In the genomic region with DNA sequence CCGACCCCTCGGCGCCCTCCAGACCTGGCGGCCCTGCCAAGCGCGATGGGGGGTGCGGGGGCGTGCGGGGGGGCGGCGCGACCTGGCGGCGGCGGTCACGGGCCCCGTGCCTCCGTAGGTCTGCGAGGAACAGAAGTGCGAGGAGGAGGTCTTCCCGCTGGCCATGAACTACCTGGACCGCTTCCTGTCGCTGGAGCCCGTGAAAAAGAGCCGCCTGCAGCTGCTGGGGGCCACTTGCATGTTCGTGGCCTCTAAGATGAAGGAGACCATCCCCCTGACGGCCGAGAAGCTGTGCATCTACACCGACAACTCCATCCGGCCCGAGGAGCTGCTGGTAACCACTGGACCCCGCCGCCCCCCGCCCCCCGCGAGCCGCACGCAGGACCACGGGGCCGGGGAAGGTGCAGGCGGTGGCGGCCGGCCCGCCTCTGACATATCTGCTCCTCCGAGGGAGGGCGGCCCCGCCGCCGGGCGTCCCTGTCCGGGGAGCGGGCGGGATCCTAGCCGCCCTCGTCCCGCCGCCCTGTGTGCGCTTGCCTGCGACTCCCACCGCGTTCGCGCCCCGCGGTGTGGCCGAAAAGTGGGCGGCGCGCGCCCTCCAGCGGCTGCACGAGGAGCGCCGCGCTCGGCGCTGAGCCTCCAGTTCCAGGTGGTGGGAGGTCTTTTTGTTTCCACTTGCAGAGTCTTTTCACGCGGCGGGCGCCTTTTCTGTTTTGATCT, we compare ENCODE assay signal across 8 cellular contexts. TPM values are rescaled to one million over a fixed set of nuclear protein-coding genes. Genes with fewer than 3 reads are reported as not detected.
DNase-seq lines count a peak whose midpoint lies in the region; ATAC-seq and TF ChIP-seq lines count a peak whose summit lies in the region.

No MANE protein-coding gene starts in this region.

- peaks cover 0 to 42% (median 2%) of the 10 kb centered on the region in 7 donors for H3K27me3 ChIP-seq in heart right ventricle
- H3K27me3 ChIP-seq in transverse colon = peaks cover 41% of the 10 kb centered on the region

- H3K36me3 Mint-ChIP-seq in activated naive CD8-positive, alpha-beta T cell treated with anti-CD3 and anti-CD28 coated beads, Interleukin-2, amount 10 ng/mL, durations not matched to agents 7 days and 5 days = no peaks in the 10 kb centered on the region

- H3K36me3 ChIP-seq in heart right ventricle (peaks cover 0 to 52% (median 16%) of the 10 kb centered on the region in 9 donors), transverse colon (no peaks in the 10 kb centered on the region)

- DNase-seq in AG04449 (ENCODE audit: low read depth, low spot score) = no peak
- DNase-seq in Kasumi-1 (lab: John Stamatoyannopoulos, UW) = peak; percentile 40 to 50
- peak; percentile 68 to 74 for DNase-seq in SW 1271 (lab: John Stamatoyannopoulos, UW)
- DNase-seq in activated naive CD8-positive, alpha-beta T cell treated with anti-CD3 and anti-CD28 coated beads, Interleukin-2, amount 10 ng/mL, durations not matched to agents 7 days and 5 days = peak; percentile 90
- peak; percentile 77 to 88 for DNase-seq in heart right ventricle
- DNase-seq in posterior cingulate gyrus = peak; percentile 57 to 96 (median 72)
- peak; percentile 86 for DNase-seq in transverse colon

- POLR2A ChIA-PET in AG04449 (lab: Yijun Ruan, JAX) = interaction anchor here (0.6 to 9.5 kb wide), 9 partner anchors 146 to 542 kb away, joined by 3 to 98 read pairs (median 4); no protein-coding TSS in a partner anchor
- POLR2A ChIA-PET in activated naive CD8-positive, alpha-beta T cell treated with anti-CD3 and anti-CD28 coated beads, Interleukin-2, amount 10 ng/mL, durations not matched to agents 7 days and 5 days (lab: Charles Lee) = interaction anchor here (1.2 to 1.6 kb wide), 3 partner anchors 345 to 542 kb away, joined by 4 to 6 read pairs (median 4); no protein-coding TSS in a partner anchor

- ATAC-seq in GM18517 (IDR thresholded peaks at IDR 0.05; ENCODE audit: unreplicated experiment) (peak; percentile 55), heart right ventricle (peak; percentile 40 to 70 (median 64))
- peak; percentile 83 for ATAC-seq in activated naive CD8-positive, alpha-beta T cell treated with anti-CD3 and anti-CD28 coated beads, Interleukin-2, amount 10 ng/mL, durations not matched to agents 7 days and 5 days (ENCODE audit: low read depth)

- peaks cover 29% of the 10 kb centered on the region for H3K27me3 Mint-ChIP-seq in activated naive CD8-positive, alpha-beta T cell treated with anti-CD3 and anti-CD28 coated beads, Interleukin-2, amount 10 ng/mL, durations not matched to agents 7 days and 5 days

- TF ChIP-seq CTCF in AG04449 (IDR thresholded peaks at IDR 0.05; ENCODE audit: insufficient read depth, low read length, missing control alignments) = peak; percentile 89
- peak; percentile 78 to 98 (median 94) for TF ChIP-seq CTCF in heart right ventricle (IDR thresholded peaks at IDR 0.05)
- peak; percentile 79 to 96 (median 90) for TF ChIP-seq CTCF in transverse colon (IDR thresholded peaks at IDR 0.05)

- H3K9me3 ChIP-seq in heart right ventricle (no peaks in the 10 kb centered on the region), transverse colon (no peaks in the 10 kb centered on the region)

- peaks cover 10% of the 10 kb centered on the region for H3K4me1 Mint-ChIP-seq in activated naive CD8-positive, alpha-beta T cell treated with anti-CD3 and anti-CD28 coated beads, Interleukin-2, amount 10 ng/mL, durations not matched to agents 7 days and 5 days

- peak overlapping the region; percentile 90 to 99 (median 95) for H3K27ac ChIP-seq in heart right ventricle
- peak overlapping the region; percentile 82 to 89 (median 86) for H3K27ac ChIP-seq in transverse colon

- 0 to 1% methylated on average over 78 to 81 of the region's 81 CpGs for WGBS in heart right ventricle, 2 donors
- 1% methylated on average over 20 of the region's 81 CpGs; no CpG with 5 or more reads in 1 of the 2 donors for WGBS in transverse colon (ENCODE audit: low coverage in 1 of 2), 2 donors

- in situ Hi-C loops in transverse colon (cut with MboI; ENCODE audit: low pct_ligation_motif_present in 1 of 4, low pct_unique_long_range_greater_than_20kb in 1 of 4, low sequenced_read_pairs in 3 of 4) = loop anchor here in 2 of 4 donors (5.0 to 25.0 kb wide), 3 partner anchors 206 to 538 kb away; a partner anchor contains a TSS

- H3K27ac Mint-ChIP-seq in activated naive CD8-positive, alpha-beta T cell treated with anti-CD3 and anti-CD28 coated beads, Interleukin-2, amount 10 ng/mL, durations not matched to agents 7 days and 5 days = no peak overlapping the region

- no peaks in the 10 kb centered on the region for H3K9me3 Mint-ChIP-seq in activated naive CD8-positive, alpha-beta T cell treated with anti-CD3 and anti-CD28 coated beads, Interleukin-2, amount 10 ng/mL, durations not matched to agents 7 days and 5 days

- TF ChIP-seq EP300 in transverse colon (IDR thresholded peaks at IDR 0.05; ENCODE audit: low read depth) = no peak

- peak; percentile 19 for TF ChIP-seq POLR2A in transverse colon (IDR thresholded peaks at IDR 0.05)

- H3K4me3 ChIP-seq in AG04449 (ENCODE audit: low read depth, low read length) (peak overlapping the region; percentile 99), heart right ventricle (peak overlapping the region; percentile 77 to 99 (median 84)), transverse colon (peak overlapping the region; percentile 71 to 93 (median 78))

- peaks cover 16 to 80% (median 59%) of the 10 kb centered on the region in 9 donors for H3K4me1 ChIP-seq in heart right ventricle
- H3K4me1 ChIP-seq in transverse colon = peaks cover 21 to 60% (median 54%) of the 10 kb centered on the region in 4 donors

- H3K4me3 Mint-ChIP-seq in activated naive CD8-positive, alpha-beta T cell treated with anti-CD3 and anti-CD28 coated beads, Interleukin-2, amount 10 ng/mL, durations not matched to agents 7 days and 5 days = peak overlapping the region; percentile 66

- intact Hi-C loops in heart right ventricle (cut with DNase I) = loop anchor here (1.0 to 10.0 kb wide), 16 partner anchors 200 to 748 kb away; a partner anchor contains a TSS
- intact Hi-C loops in posterior cingulate gyrus (cut with DNase I) = loop anchor here (1.0 to 5.0 kb wide), 3 partner anchors 201 to 542 kb away; no protein-coding TSS in a partner anchor
- intact Hi-C loops in transverse colon (cut with DNase I; ENCODE audit: low total_unique reads) = loop anchor here (1.0 kb wide), 1 partner anchor 542 kb away; no protein-coding TSS in a partner anchor

- CTCF ChIA-PET in AG04449 (lab: Yijun Ruan, JAX) = interaction anchor here (0.6 to 6.3 kb wide), 35 partner anchors 14 to 599 kb away, joined by 3 to 168 read pairs (median 4); a partner anchor contains a TSS

RNA-seq across cellular contexts. Expression of a gene that starts 2.1 kb away (rescaled TPM):
- total RNA-seq in activated naive CD8-positive, alpha-beta T cell treated with anti-CD3 and anti-CD28 coated beads, Interleukin-2, amount 10 ng/mL, durations not matched to agents 7 days and 5 days = under 1 TPM; 0.78 to 0.96 TPM
- total RNA-seq in heart right ventricle = 100 to 1,000 TPM in 9 of 10 donors, 10 to 100 TPM in 1; 88.8 to 292 (median 189) TPM
- polyA plus RNA-seq in heart right ventricle = 10 to 100 TPM; 11.4 to 30.4 TPM
- total RNA-seq in transverse colon = 10 to 100 TPM; 26.4 to 78.0 (median 45.0) TPM

RNA-seq across cellular contexts. Expression of a gene that starts 32.1 kb away (rescaled TPM):
- total RNA-seq in activated naive CD8-positive, alpha-beta T cell treated with anti-CD3 and anti-CD28 coated beads, Interleukin-2, amount 10 ng/mL, durations not matched to agents 7 days and 5 days = 10 to 100 TPM; 35.0 to 37.1 TPM
- total RNA-seq in heart right ventricle (1 to 10 TPM; 7.0 to 9.7 (median 8.1) TPM), transverse colon (100 to 1,000 TPM in 1 of 4 donors, 10 to 100 TPM in 3; 28.3 to 131 (median 54.6) TPM)
- polyA plus RNA-seq in heart right ventricle = 10 to 100 TPM; 10.9 to 22.6 TPM

Comparison
In these comparisons a context has a peak if more than half of its experiments do, and no peak if none do; other contexts are left out.
1. RNA of a gene that starts 2.1 kb away (total RNA-seq): 88.8 to 292 TPM in heart right ventricle and 26.4 to 78.0 TPM in transverse colon; 0.78 to 0.96 TPM in activated naive CD8-positive, alpha-beta T cell treated with anti-CD3 and anti-CD28 coated beads, Interleukin-2, amount 10 ng/mL, durations not matched to agents 7 days and 5 days; every median in the first group is over 10 times any median in the second.
2. Peak in every context shown above with its lines, with median percentiles within 50 percentile points of each other: H3K4me3 ChIP-seq, CTCF ChIP-seq and ATAC-seq.